Comparison of ENCODE assay signal across 14 cellular contexts in the genomic region with DNA sequence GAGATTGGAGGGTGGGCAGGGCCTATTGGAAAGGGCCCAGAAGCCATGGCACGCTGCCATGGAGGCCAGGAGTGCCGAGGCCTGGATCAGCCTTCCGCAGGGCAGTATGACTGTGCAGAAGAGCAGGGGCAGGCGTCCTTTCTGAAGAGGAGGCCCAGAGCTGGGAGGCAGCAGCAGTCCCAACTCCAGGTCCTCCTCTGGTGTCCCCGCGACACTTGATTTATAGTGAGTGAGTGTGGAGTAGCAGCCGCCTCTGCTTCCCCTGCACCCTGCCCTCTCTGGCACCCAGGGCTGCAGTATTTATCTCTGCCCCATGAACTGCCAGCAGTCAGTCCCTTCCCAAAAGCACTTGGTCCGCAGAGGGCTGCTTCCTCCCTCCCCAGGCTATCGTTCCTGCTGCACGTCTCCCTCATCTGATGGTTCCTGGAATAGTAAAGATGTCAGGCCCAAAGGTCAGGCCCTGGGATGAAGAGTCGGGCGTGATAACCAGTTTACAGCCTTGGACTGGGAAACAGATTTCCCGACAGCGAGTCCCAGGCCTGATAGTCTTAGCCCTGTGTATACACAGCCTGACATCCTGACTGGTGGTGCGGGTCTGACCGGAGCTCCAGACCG. TPM values are rescaled to one million over a fixed set of nuclear protein-coding genes. Genes with fewer than 3 reads are reported as not detected.
DNase-seq lines count a peak whose midpoint lies in the region; ATAC-seq and TF ChIP-seq lines count a peak whose summit lies in the region.
"Had no signal": no experiment of that assay in that cellular context is flagged by ENCODE, and none has a peak within 500 bp of the region (broad histone marks: within the 10 kb centered on the region; RNA-seq: fewer than 3 reads in every experiment).

No MANE protein-coding gene starts in this region.

- H3K36me3 Mint-ChIP-seq in activated CD4-positive, alpha-beta T cell treated with anti-CD3 and anti-CD28 coated beads, Interleukin-2, amount 10 ng/mL, durations not matched to agents 24 days and 14 days (ENCODE audit: low read depth): peaks cover 41% of the 10 kb centered on the region

- H3K9me3 Mint-ChIP-seq in activated CD4-positive, alpha-beta T cell treated with anti-CD3 and anti-CD28 coated beads, Interleukin-2, amount 10 ng/mL, durations not matched to agents 24 days and 14 days: no peaks in the 10 kb centered on the region
- H3K9me3 Mint-ChIP-seq: stimulated activated naive B cell treated with anti-CD40 and anti-IgM and Interleukin-4, amounts not matched to agents 10 μg/mL and 1 μg/mL and 100 μg/mL, for 72 hours had no signal

- 74 to 78% (median 77%) methylated on average over 14 to 17 of the region's 17 CpGs for WGBS in adrenal gland, 4 donors
- 46% methylated on average over 9 of the region's 17 CpGs for WGBS in right lobe of liver (ENCODE audit: insufficient coverage, low coverage, low lambda C conversion rate, missing lambda C conversion rate)

- ATAC-seq in right lobe of liver (peak; percentile 52 to 74 (median 61)), HG03571 (IDR thresholded peaks at IDR 0.05; ENCODE audit: unreplicated experiment) (no peak), GM18520 (IDR thresholded peaks at IDR 0.05; ENCODE audit: unreplicated experiment) (no peak)
- ATAC-seq: stimulated activated naive B cell treated with anti-CD40 and anti-IgM and Interleukin-4, amounts not matched to agents 10 μg/mL and 1 μg/mL and 100 μg/mL, for 72 hours had no signal

- H3K4me1 ChIP-seq in adrenal gland (replicated peaks in 1 of 2): peaks cover 10 to 47% of the 10 kb centered on the region in 2 donors
- peaks cover 0 to 10% (median 2%) of the 10 kb centered on the region in 4 donors for H3K4me1 ChIP-seq in right lobe of liver
- peaks cover 15 to 90% (median 80%) of the 10 kb centered on the region in 5 donors for H3K4me1 ChIP-seq in subcutaneous abdominal adipose tissue (ENCODE audit: control insufficient read depth in 5 of 5, insufficient read depth in 5 of 5, low read length in 5 of 5)

- no peaks in the 10 kb centered on the region for H3K27me3 Mint-ChIP-seq in activated CD4-positive, alpha-beta T cell treated with anti-CD3 and anti-CD28 coated beads, Interleukin-2, amount 10 ng/mL, durations not matched to agents 24 days and 14 days
- H3K27me3 Mint-ChIP-seq: stimulated activated naive B cell treated with anti-CD40 and anti-IgM and Interleukin-4, amounts not matched to agents 10 μg/mL and 1 μg/mL and 100 μg/mL, for 72 hours had no signal

- peak overlapping the region in 2 of 5 donors; percentile 48 to 52 for H3K27ac ChIP-seq in adrenal gland
- peak overlapping the region; percentile 21 to 89 (median 49) for H3K27ac ChIP-seq in right lobe of liver
- H3K27ac ChIP-seq in subcutaneous abdominal adipose tissue (ENCODE audit: low read depth, low read length): peak overlapping the region; percentile 87

- H3K9ac ChIP-seq in subcutaneous abdominal adipose tissue (ENCODE audit: low read length in 5 of 5): peak overlapping the region in 3 of 5 donors; percentile 38 to 66 (median 55)
- H3K9ac ChIP-seq: SK-N-SH had no signal

- H3K27ac Mint-ChIP-seq in activated CD4-positive, alpha-beta T cell treated with anti-CD3 and anti-CD28 coated beads, Interleukin-2, amount 10 ng/mL, durations not matched to agents 24 days and 14 days: peak overlapping the region; percentile 80

- no peak overlapping the region for H3K4me3 ChIP-seq in adrenal gland
- no peak overlapping the region for H3K4me3 ChIP-seq in right lobe of liver
- no peak overlapping the region for H3K4me3 ChIP-seq in subcutaneous abdominal adipose tissue (ENCODE audit: low read depth in 1 of 5, low read length in 5 of 5)

- TF ChIP-seq POLR2A in adrenal gland (IDR thresholded peaks at IDR 0.05) (no peak), right lobe of liver (IDR thresholded peaks at IDR 0.05) (no peak)

- H3K4me1 Mint-ChIP-seq in activated CD4-positive, alpha-beta T cell treated with anti-CD3 and anti-CD28 coated beads, Interleukin-2, amount 10 ng/mL, durations not matched to agents 24 days and 14 days: peaks cover 82% of the 10 kb centered on the region

- TF ChIP-seq CTCF in adrenal gland (IDR thresholded peaks at IDR 0.05) (no peak), right lobe of liver (IDR thresholded peaks at IDR 0.05) (no peak)

- H3K27me3 ChIP-seq in adrenal gland (no peaks in the 10 kb centered on the region), right lobe of liver (no peaks in the 10 kb centered on the region), subcutaneous abdominal adipose tissue (ENCODE audit: control insufficient read depth in 5 of 5, insufficient read depth in 4 of 5, low read length in 5 of 5) (no peaks in the 10 kb centered on the region)

- H3K36me3 ChIP-seq in adrenal gland (replicated peaks in 1 of 2) (no peaks in the 10 kb centered on the region), right lobe of liver (no peaks in the 10 kb centered on the region), subcutaneous abdominal adipose tissue (ENCODE audit: control insufficient read depth in 5 of 5, insufficient read depth in 5 of 5, low read length in 5 of 5) (peaks cover 0 to 45% (median 12%) of the 10 kb centered on the region in 5 donors)

- DNase-seq in activated CD4-positive, alpha-beta T cell treated with anti-CD3 and anti-CD28 coated beads, Interleukin-2, amount 10 ng/mL, durations not matched to agents 24 days and 14 days: no peak
- no peak for DNase-seq in activated CD4-positive, alpha-beta T cell treated with anti-CD3 and anti-CD28 coated beads, Interleukin-2, amount 50 U/mL, for 1 hour
- peak in 6 of 7 donors; percentile 46 to 75 (median 51) for DNase-seq in adrenal gland
- peak in 1 of 3 donors; percentile 70 for DNase-seq in right lobe of liver
- no peak for DNase-seq in NCI-H187 treated with DMSO at 0.1 percent for 48 hours (lab: John Stamatoyannopoulos, UW)
- DNase-seq: EL; foreskin melanocyte; midbrain; SK-N-SH; stimulated activated CD4-positive, alpha-beta T cell treated with anti-CD3 and anti-CD28 coated beads, Interleukin-15, amount 100 ng/mL, for 24 hours; stimulated activated naive B cell treated with anti-CD40 and anti-IgM and Interleukin-4, amounts not matched to agents 10 μg/mL and 1 μg/mL and 100 μg/mL, for 72 hours had no signal

- H3K4me3 Mint-ChIP-seq in activated CD4-positive, alpha-beta T cell treated with anti-CD3 and anti-CD28 coated beads, Interleukin-2, amount 10 ng/mL, durations not matched to agents 24 days and 14 days: no peak overlapping the region
- H3K4me3 Mint-ChIP-seq: stimulated activated naive B cell treated with anti-CD40 and anti-IgM and Interleukin-4, amounts not matched to agents 10 μg/mL and 1 μg/mL and 100 μg/mL, for 72 hours had no signal

- intact Hi-C loops in activated CD4-positive, alpha-beta T cell treated with anti-CD3 and anti-CD28 coated beads, Interleukin-2, amount 10 ng/mL, durations not matched to agents 24 days and 14 days (cut with micrococcal nuclease): no loop called here
- intact Hi-C loops in adrenal gland (cut with DNase I) (no loop called here), right lobe of liver (cut with DNase I) (no loop called here)

- H3K9me3 ChIP-seq in adrenal gland (replicated peaks in 1 of 3) (no peaks in the 10 kb centered on the region), right lobe of liver (no peaks in the 10 kb centered on the region), subcutaneous abdominal adipose tissue (ENCODE audit: control insufficient read depth in 5 of 5, low read length in 5 of 5) (no peaks in the 10 kb centered on the region)
- H3K9me3 ChIP-seq: SK-N-SH had no signal

RNA-seq across cellular contexts. Expression of a gene that starts 32.9 kb away (rescaled TPM):
- total RNA-seq in activated CD4-positive, alpha-beta T cell treated with anti-CD3 and anti-CD28 coated beads, Interleukin-2, amount 10 ng/mL, durations not matched to agents 24 days and 14 days: 65.6 and 67.8 TPM in 2 replicates
- total RNA-seq in adrenal gland: 10 to 100 TPM; 27.9 to 64.5 (median 34.9) TPM
- polyA plus RNA-seq in adrenal gland: 10 to 100 TPM; 11.9 to 26.9 (median 21.9) TPM
- 10 to 100 TPM in 5 of 6 experiments, 1 to 10 TPM in 1; 8.8 to 17.5 (median 13.4) TPM for total RNA-seq in right lobe of liver

RNA-seq across cellular contexts. Expression of a gene that starts 51.5 kb away (rescaled TPM):
- total RNA-seq in activated CD4-positive, alpha-beta T cell treated with anti-CD3 and anti-CD28 coated beads, Interleukin-2, amount 10 ng/mL, durations not matched to agents 24 days and 14 days: 78.3 and 81.5 TPM in 2 replicates
- total RNA-seq in adrenal gland (100 to 1,000 TPM in 3 of 8 donors, 10 to 100 TPM in 3, 1 to 10 TPM in 2; 5.3 to 114 (median 60.3) TPM), right lobe of liver (10 to 100 TPM in 4 of 6 experiments, 1 to 10 TPM in 2; 1.2 to 87.3 (median 24.1) TPM)
- polyA plus RNA-seq in adrenal gland: 10 to 100 TPM in 2 of 3 donors, 1 to 10 TPM in 1; 4.8 to 96.5 (median 15.4) TPM

Comparison
In these comparisons a context has a peak if more than half of its experiments do, and no peak if none do; other contexts are left out.
1. DNase-seq: peak in adrenal gland (6 of 7); none in activated CD4-positive, alpha-beta T cell treated with anti-CD3 and anti-CD28 coated beads, Interleukin-2, amount 10 ng/mL, durations not matched to agents 24 days and 14 days (single experiment), activated CD4-positive, alpha-beta T cell treated with anti-CD3 and anti-CD28 coated beads, Interleukin-2, amount 50 U/mL, for 1 hour (single experiment) and NCI-H187 treated with DMSO at 0.1 percent for 48 hours (single experiment).
2. ATAC-seq: peak in right lobe of liver (4 of 4); none in HG03571 (single experiment) and GM18520 (single experiment).